ENCODE assay signal across 9 cellular contexts in the genomic region with DNA sequence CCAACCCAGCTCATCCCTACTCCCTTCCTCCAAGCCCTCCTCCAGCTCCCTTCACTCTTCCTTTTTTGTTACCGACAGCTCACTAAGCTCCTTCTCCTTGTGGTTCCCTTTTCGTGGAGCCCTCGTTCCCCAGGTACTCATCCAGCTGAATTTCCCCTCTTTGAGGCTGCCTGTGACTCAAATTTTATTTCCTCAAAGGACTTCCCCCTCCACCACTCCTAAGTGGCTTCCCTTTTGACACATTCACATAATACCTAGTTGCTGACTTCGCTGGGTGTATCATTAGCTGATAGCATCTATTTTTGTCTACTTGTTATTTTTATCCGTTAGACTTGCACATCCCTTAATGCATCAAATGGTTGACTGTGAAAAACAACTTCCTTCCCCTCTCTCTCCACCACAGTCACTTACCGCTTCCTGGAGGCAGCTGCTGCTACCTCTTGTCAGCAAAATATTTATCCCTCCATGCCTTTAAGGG. TPM values are rescaled to one million over a fixed set of nuclear protein-coding genes. Genes with fewer than 3 reads are reported as not detected.
A peak's percentile ranks its signal among the peaks of the same experiment; 100 is the strongest.
DNase-seq lines count a peak whose midpoint lies in the region; ATAC-seq, FAIRE-seq and TF ChIP-seq lines count a peak whose summit lies in the region.
"Had no signal": no experiment of that assay in that cellular context is flagged by ENCODE, and none has a peak within 500 bp of the region (broad histone marks: within the 10 kb centered on the region; RNA-seq: fewer than 3 reads in every experiment).

No MANE protein-coding gene starts in this region.

- no peaks in the 10 kb centered on the region for H4K20me1 ChIP-seq in OCI-LY3 (ENCODE audit: insufficient read depth, low read length)
- no peaks in the 10 kb centered on the region for H4K20me1 ChIP-seq in GM12878 (ENCODE audit: control insufficient read depth, insufficient read depth)

- peak; percentile 24 for TF ChIP-seq CTCF in GM13976 (IDR thresholded peaks at IDR 0.05; ENCODE audit: borderline replicate concordance, control extremely low read depth, extremely low read depth, insufficient read depth, missing control alignments)
- TF ChIP-seq CTCF in OCI-LY3 (IDR thresholded peaks at IDR 0.05; ENCODE audit: low read depth, low read length): peak; percentile 28; the same call in 1 of the 2 replicates
- peak in 1 of 3 experiments; percentile 42; a peak in 2 of 6 replicates for TF ChIP-seq CTCF in GM12878 (IDR thresholded peaks at IDR 0.05 in 2 of 3, conservative IDR thresholded peaks at IDR 0.05 in 1 of 3; ENCODE audit: control insufficient read depth in 2 of 3, extremely low read depth in 1 of 3, insufficient read depth in 1 of 3, low read depth in 3 of 3, low read length in 3 of 3)
- peak in 3 of 11 experiments; percentile 13 to 19 (median 14) for TF ChIP-seq CTCF in spleen (IDR thresholded peaks at IDR 0.05 in 8 of 11, conservative IDR thresholded peaks at IDR 0.05 in 3 of 11)

- TF ChIP-seq POLR2A in GM12878 (IDR thresholded peaks at IDR 0.05; ENCODE audit: low read depth, low read length) (no peak), spleen (IDR thresholded peaks at IDR 0.05) (no peak)

- H3K79me2 ChIP-seq in OCI-LY3 (ENCODE audit: low read length) (no peaks in the 10 kb centered on the region), GM12878 (ENCODE audit: control insufficient read depth, insufficient read depth, low read length) (no peaks in the 10 kb centered on the region)

- RAD21 ChIA-PET in GM12878 (lab: Charles Lee; ENCODE audit: unreplicated experiment): interaction anchor here (0.7 to 8.3 kb wide), 24 partner anchors 8 to 143 kb away, joined by 3 to 110 read pairs (median 8); a partner anchor contains a TSS

- ATAC-seq in HG02588 (IDR thresholded peaks at IDR 0.05; ENCODE audit: unreplicated experiment) (peak; percentile 48), GM12878 (peak; percentile 79)

- WGBS in GM12878 (ENCODE audit: insufficient coverage, insufficient replicate concordance, low lambda C conversion rate, missing lambda C conversion rate): 0% methylated on average over 6 of the region's 6 CpGs
- 1 to 5% (median 3%) methylated on average over 6 of the region's 6 CpGs for WGBS in spleen, 5 donors

- DNase-seq in GM13976 (ENCODE audit: low spot score) (peak; percentile 79), GM12878 (ENCODE audit: low read depth, low spot score) (peak; percentile 96), spleen (no peak), NCI-H2171 treated with DMSO at 0.1 percent for 48 hours (lab: John Stamatoyannopoulos, UW) (no peak), foreskin melanocyte (no peak), DMS153 (lab: John Stamatoyannopoulos, UW) (no peak)

- H3K4me3 ChIP-seq in OCI-LY3 (ENCODE audit: low read length) (peak overlapping the region; percentile 20; the same call in 1 of the 2 replicates), GM12878 (peak overlapping the region; percentile 33; the same call in 1 of the 2 replicates), spleen (peak overlapping the region in 1 of 8 donors; percentile 7)

- peak; percentile 65 for TF ChIP-seq RAD21 in GM12878 (IDR thresholded peaks at IDR 0.05; ENCODE audit: insufficient read depth, low read depth, low read length)

- no peak overlapping the region for H2AFZ ChIP-seq in OCI-LY3 (ENCODE audit: low read depth, low read length)
- no peak overlapping the region; the same call in 1 of the 2 replicates for H2AFZ ChIP-seq in GM12878 (ENCODE audit: control insufficient read depth, low read depth, low read length)

- peak overlapping the region; percentile 59 for H3K4me2 ChIP-seq in OCI-LY3 (ENCODE audit: low read length)
- H3K4me2 ChIP-seq in GM12878 (ENCODE audit: control insufficient read depth, insufficient read depth): peak overlapping the region; percentile 39

- intact Hi-C loops in GM12878 (cut with micrococcal nuclease; ENCODE audit: unreplicated experiment) (loop anchor here (1.0 kb wide), 1 partner anchor 11 kb away; no protein-coding TSS in a partner anchor), spleen (cut with DNase I; ENCODE audit: low total_unique reads) (no loop called here)

- CTCF ChIA-PET in GM12878 (lab: Yijun Ruan, JAX): interaction anchor here (0.6 to 8.5 kb wide), 20 partner anchors 8 to 255 kb away, joined by 3 to 86 read pairs (median 6); a partner anchor contains a TSS

- H3K27me3 ChIP-seq in OCI-LY3 (ENCODE audit: low read depth, low read length): peaks cover 57% of the 10 kb centered on the region
- no peaks in the 10 kb centered on the region for H3K27me3 ChIP-seq in GM12878 (replicated peaks in 1 of 2; ENCODE audit: control insufficient read depth in 2 of 2, insufficient read depth in 2 of 2, low read length in 1 of 2)
- peaks cover 0 to 6% (median 0%) of the 10 kb centered on the region in 7 donors for H3K27me3 ChIP-seq in spleen (replicated peaks in 1 of 7)

- POLR2A ChIA-PET in GM12878 (lab: Charles Lee): interaction anchor here (0.7 to 4.4 kb wide), 16 partner anchors 10 to 249 kb away, joined by 3 to 37 read pairs (median 7); a partner anchor contains a TSS

- H3K27ac ChIP-seq in OCI-LY3 (ENCODE audit: low read length) (peak overlapping the region; percentile 38), GM12878 (ENCODE audit: control insufficient read depth, insufficient read depth) (peak overlapping the region; percentile 73), spleen (peak overlapping the region in 7 of 8 donors; percentile 61 to 86 (median 72))

- H3K9me3 ChIP-seq in OCI-LY3 (ENCODE audit: insufficient read depth, low read length) (no peaks in the 10 kb centered on the region), GM12878 (replicated peaks; ENCODE audit: control insufficient read depth, insufficient read depth, low read length) (no peaks in the 10 kb centered on the region), spleen (no peaks in the 10 kb centered on the region)

- H3K36me3 ChIP-seq in OCI-LY3 (replicated peaks; ENCODE audit: low read depth, low read length) (no peaks in the 10 kb centered on the region), GM12878 (ENCODE audit: control insufficient read depth in 2 of 2, insufficient read depth in 2 of 2, low read length in 1 of 2) (no peaks in the 10 kb centered on the region), spleen (no peaks in the 10 kb centered on the region)

- FAIRE-seq in GM12878 (lab: Jason Lieb, UNC): peak; percentile 92
- FAIRE-seq: colon had no signal

- SMC1A ChIA-PET in GM12878 (lab: Charles Lee; ENCODE audit: uncharacterized antibody, unreplicated experiment): interaction anchor here (0.7 to 17.4 kb wide), 21 partner anchors 12 to 189 kb away, joined by 3 to 237 read pairs (median 11); a partner anchor contains a TSS

- no TSS peak for BruUV-seq in GM12878 (replicated peaks; lab: Mats Ljungman, UMichigan)

- in situ Hi-C loops in GM13976 (cut with MboI; ENCODE audit: low sequenced_read_pairs, unreplicated experiment) (loop anchor here (10.0 kb wide), 1 partner anchor 108 kb away; a partner anchor contains a TSS), GM12878 (cut with MboI) (no loop called here)

- H3K9ac ChIP-seq in OCI-LY3 (ENCODE audit: low read length): no peak overlapping the region
- peak overlapping the region; percentile 8; the same call in 1 of the 2 replicates for H3K9ac ChIP-seq in GM12878 (ENCODE audit: control insufficient read depth, insufficient read depth, low read length)

- peaks cover 55% of the 10 kb centered on the region for H3K4me1 ChIP-seq in OCI-LY3 (ENCODE audit: low read length)
- H3K4me1 ChIP-seq in GM12878 (ENCODE audit: control insufficient read depth, insufficient read depth, low read length): peaks cover 56% of the 10 kb centered on the region
- peaks cover 49 to 67% (median 63%) of the 10 kb centered on the region in 6 donors for H3K4me1 ChIP-seq in spleen

- TF ChIP-seq EP300 in GM12878 (IDR thresholded peaks at IDR 0.05; ENCODE audit: borderline replicate concordance in 1 of 2, control insufficient read depth in 1 of 2, low read depth in 2 of 2, low read length in 2 of 2): peak; percentile 92 to 97

RNA-seq across cellular contexts. Expression of a gene that starts 14.5 kb away (rescaled TPM):
- 1.3 and 1.4 TPM in 2 replicates for total RNA-seq in GM12878 (2013; cell fraction: nucleolus; rRNA removed)
- 2.8 and 2.9 TPM in 2 replicates for total RNA-seq in GM12878 (2014; rRNA removed)
- total RNA-seq in GM12878 (2014; rRNA removed; fragmentation: Illumina TruSeq; extraction: Trizol): 1.9 and 2.5 TPM in 2 replicates
- total RNA-seq in GM12878 (2021): 2.3 and 2.8 TPM in 2 replicates
- 2.5 TPM for polyA plus RNA-seq in GM12878 (2011; ENCODE audit: low read depth)
- 0.05 and 0.06 TPM in 2 replicates for polyA plus RNA-seq in GM12878 (2011; rRNA removed)
- 0.03 and 0.08 TPM in 2 replicates for polyA plus RNA-seq in GM12878 (2011; cell fraction: cytosol; rRNA removed)
- polyA plus RNA-seq in GM12878 (2011; cell fraction: nucleus; rRNA removed): not detected in 2 replicates
- 2.0 and 3.2 TPM in 2 replicates for polyA plus RNA-seq in GM12878 (2012)
- 2.5 and 4.0 TPM in 2 replicates for polyA plus RNA-seq in GM12878 (2014; fragmentation: Illumina TruSeq; extraction: Trizol)
- 1 to 10 TPM; 1.8 to 3.1 TPM for polyA plus RNA-seq in GM12878 (2014; fragmentation: Nextera tagmentation; extraction: Ambion mirVana)
- 2.8 and 3.1 TPM in 2 replicates for polyA plus RNA-seq in GM12878 (2014; rRNA removed)
- 1 to 10 TPM in 1 of 2 experiments, under 1 TPM in 1; 0.53 to 1.1 TPM for polyA plus RNA-seq in GM12878 (2016; fragmentation: Nextera tagmentation; extraction: Ambion mirVana)
- polyA minus RNA-seq in GM12878 (2011; rRNA and poly(A)+ RNA removed): 0.10 TPM in 1 of 2 replicates, not detected in the other
- polyA minus RNA-seq in GM12878 (2011; cell fraction: cytosol; rRNA and poly(A)+ RNA removed): not detected in 2 replicates
- polyA minus RNA-seq in GM12878 (2011; cell fraction: nucleus; rRNA and poly(A)+ RNA removed): 0.19 TPM in 1 of 2 replicates, not detected in the other
- total RNA-seq in spleen: 10 to 100 TPM in 5 of 7 donors, 1 to 10 TPM in 2; 3.0 to 53.5 (median 12.6) TPM
- 1 to 10 TPM in 2 of 3 donors, under 1 TPM in 1; 0.89 to 9.0 (median 5.7) TPM for polyA plus RNA-seq in spleen

RNA-seq across cellular contexts. Expression of a gene that starts 27.7 kb away (rescaled TPM):
- total RNA-seq in GM12878 (2013; cell fraction: nucleolus; rRNA removed): not detected in 2 replicates
- total RNA-seq in GM12878 (2014; rRNA removed) (not detected in 2 replicates), GM12878 (2014; rRNA removed; fragmentation: Illumina TruSeq; extraction: Trizol) (not detected in 2 replicates), GM12878 (2021) (not detected in 2 replicates), spleen (1 to 10 TPM in 1 of 7 donors, not detected in 6; 3.1 TPM)
- not detected for polyA plus RNA-seq in GM12878 (2011; ENCODE audit: low read depth)
- polyA plus RNA-seq in GM12878 (2011; rRNA removed) (0.23 TPM in 1 of 2 replicates, not detected in the other), GM12878 (2014; fragmentation: Illumina TruSeq; extraction: Trizol) (not detected in 2 replicates), GM12878 (2014; fragmentation: Nextera tagmentation; extraction: Ambion mirVana) (not detected), GM12878 (2014; rRNA removed) (not detected in 2 replicates), GM12878 (2016; fragmentation: Nextera tagmentation; extraction: Ambion mirVana) (not detected), spleen (not detected)
- polyA plus RNA-seq in GM12878 (2011; cell fraction: cytosol; rRNA removed): not detected in 2 replicates
- 0.34 TPM in 1 of 2 replicates, not detected in the other for polyA plus RNA-seq in GM12878 (2011; cell fraction: nucleus; rRNA removed)
- not detected in 2 replicates for polyA plus RNA-seq in GM12878 (2012)
- not detected in 2 replicates for polyA minus RNA-seq in GM12878 (2011; rRNA and poly(A)+ RNA removed)
- polyA minus RNA-seq in GM12878 (2011; cell fraction: cytosol; rRNA and poly(A)+ RNA removed): not detected in 2 replicates
- not detected in 2 replicates for polyA minus RNA-seq in GM12878 (2011; cell fraction: nucleus; rRNA and poly(A)+ RNA removed)

RNA-seq across cellular contexts. Expression of a gene that starts 50.9 kb away (rescaled TPM):
- 230 and 233 TPM in 2 replicates for total RNA-seq in GM12878 (2013; cell fraction: nucleolus; rRNA removed)
- total RNA-seq in GM12878 (2014; rRNA removed) (59.5 and 68.0 TPM in 2 replicates), GM12878 (2014; rRNA removed; fragmentation: Illumina TruSeq; extraction: Trizol) (52.6 and 61.3 TPM in 2 replicates), GM12878 (2021) (57.8 and 64.9 TPM in 2 replicates), spleen (10 to 100 TPM in 2 of 7 donors, 1 to 10 TPM in 5; 2.5 to 17.9 (median 4.4) TPM)
- 52.3 TPM for polyA plus RNA-seq in GM12878 (2011; ENCODE audit: low read depth)
- polyA plus RNA-seq in GM12878 (2011; rRNA removed) (60.7 and 72.5 TPM in 2 replicates), GM12878 (2014; fragmentation: Illumina TruSeq; extraction: Trizol) (90.7 and 102 TPM in 2 replicates), GM12878 (2014; fragmentation: Nextera tagmentation; extraction: Ambion mirVana) (10 to 100 TPM; 36.4 to 43.3 TPM), GM12878 (2014; rRNA removed) (87.8 and 114 TPM in 2 replicates), GM12878 (2016; fragmentation: Nextera tagmentation; extraction: Ambion mirVana) (10 to 100 TPM; 57.8 to 65.9 TPM), spleen (10 to 100 TPM in 2 of 3 donors, 1 to 10 TPM in 1; 7.2 to 15.3 (median 10.7) TPM)
- polyA plus RNA-seq in GM12878 (2011; cell fraction: cytosol; rRNA removed): 78.7 and 92.1 TPM in 2 replicates
- polyA plus RNA-seq in GM12878 (2011; cell fraction: nucleus; rRNA removed): 118 and 167 TPM in 2 replicates
- polyA plus RNA-seq in GM12878 (2012): 23.7 and 29.9 TPM in 2 replicates
- 16.8 and 29.2 TPM in 2 replicates for polyA minus RNA-seq in GM12878 (2011; rRNA and poly(A)+ RNA removed)
- 10.3 and 13.2 TPM in 2 replicates for polyA minus RNA-seq in GM12878 (2011; cell fraction: cytosol; rRNA and poly(A)+ RNA removed)
- 28.0 and 32.9 TPM in 2 replicates for polyA minus RNA-seq in GM12878 (2011; cell fraction: nucleus; rRNA and poly(A)+ RNA removed)

Comparison
In these comparisons a context has a peak if more than half of its experiments do, and no peak if none do; other contexts are left out.
1. DNase-seq: peak in GM13976 (single experiment) and GM12878 (single experiment); none in spleen (single experiment), NCI-H2171 treated with DMSO at 0.1 percent for 48 hours (single experiment), foreskin melanocyte (single experiment) and DMS153 (single experiment).
2. Peak in every context shown above with its lines, with median percentiles within 50 percentile points of each other: H3K27ac ChIP-seq.